9 cellular contexts compared by ENCODE assay signal in genomic region chr19:14369399-14370168, GRCh38. TPM values are rescaled to one million over a fixed set of nuclear protein-coding genes. Genes with fewer than 3 reads are reported as not detected.
DNase-seq lines count a peak whose midpoint lies in the region; TF ChIP-seq lines count a peak whose summit lies in the region.
"Had no signal": no experiment of that assay in that cellular context is flagged by ENCODE, and none has a peak within 500 bp of the region (broad histone marks: within the 10 kb centered on the region; RNA-seq: fewer than 3 reads in every experiment).

No MANE protein-coding gene starts in this region.

- H3K23ac ChIP-seq in mesendoderm (ENCODE audit: low read length), result no peak overlapping the region

- H3K18ac ChIP-seq in mesendoderm (ENCODE audit: low read length), result no peak overlapping the region

- no peaks in the 10 kb centered on the region for H3K79me2 ChIP-seq in mesendoderm (ENCODE audit: control insufficient read depth, insufficient read depth, low read length)

- H4K8ac ChIP-seq in mesendoderm (ENCODE audit: low read depth, low read length), result no peak overlapping the region

- H2BK5ac ChIP-seq in mesendoderm (ENCODE audit: low read length), result no peak overlapping the region

- no peak for TF ChIP-seq POLR2A in prostate gland (IDR thresholded peaks at IDR 0.05)

- no peak overlapping the region for H3K27ac ChIP-seq in mesendoderm (ENCODE audit: low read depth, low read length)
- H3K27ac ChIP-seq in prostate gland, result no peak overlapping the region

- peak; percentile 67 for DNase-seq in AG10803 (ENCODE audit: low read depth)
- peak; percentile 55 for DNase-seq in NAMALWA (ENCODE audit: low spot score)
- DNase-seq in activated gamma-delta T cell treated with Interleukin-2 at 50 U/mL for 16 hours, result peak; percentile 77
- no peak for DNase-seq in mesendoderm
- peak; percentile 81 to 91 for DNase-seq in stimulated activated CD8-positive, alpha-beta memory T cell treated with anti-CD3 and anti-CD28 coated beads, Interleukin-7, amount 100 ng/mL, for 48 hours (ENCODE audit: extremely low read depth in 1 of 2, low read depth in 1 of 2)
- no peak for DNase-seq in OCI-M2 (lab: John Stamatoyannopoulos, UW; ENCODE audit: unreplicated experiment)
- no peak for DNase-seq in prostate gland (ENCODE audit: low spot score)
- no peak for DNase-seq in posterior vena cava (ENCODE audit: low spot score)
- DNase-seq: DND-41 had no signal

- H2AK5ac ChIP-seq in mesendoderm (ENCODE audit: low read length), result no peak overlapping the region

- WGBS in mesendoderm (ENCODE audit: extremely low coverage, insufficient coverage, low lambda C conversion rate), result no CpG with 5 or more reads among the region's 19 CpGs
- 54% methylated on average over 19 of the region's 19 CpGs for WGBS in prostate gland

- intact Hi-C loops in prostate gland (cut with DNase I) (no loop called here), posterior vena cava (cut with DNase I) (loop anchor here in 1 of 2 donors (10.0 kb wide), 1 partner anchor 45 kb away; the partner anchor contains the start of gene DDX39A)

- no peaks in the 10 kb centered on the region for H3K4me1 ChIP-seq in mesendoderm (ENCODE audit: control insufficient read depth, low read depth, low read length)
- H3K4me1 ChIP-seq in prostate gland (replicated peaks), result no peaks in the 10 kb centered on the region

- TF ChIP-seq CTCF in AG10803 (conservative IDR thresholded peaks at IDR 0.05; ENCODE audit: low read length) (no peak), prostate gland (IDR thresholded peaks at IDR 0.05) (no peak)

- no peak overlapping the region for H4K5ac ChIP-seq in mesendoderm (ENCODE audit: low read length)

- no peak overlapping the region for H3K4me2 ChIP-seq in mesendoderm (ENCODE audit: low read length)

- H2BK120ac ChIP-seq in mesendoderm (ENCODE audit: low read depth, low read length), result no peak overlapping the region

- H3K4me3 ChIP-seq in AG10803 (ENCODE audit: low read length), result no peak overlapping the region
- H3K4me3 ChIP-seq in mesendoderm (ENCODE audit: low read length), result no peak overlapping the region
- H3K4me3 ChIP-seq in prostate gland, result no peak overlapping the region

- peak overlapping the region; percentile 34 for H3K56ac ChIP-seq in mesendoderm (ENCODE audit: low read length)

- no peaks in the 10 kb centered on the region for H3K79me1 ChIP-seq in mesendoderm (ENCODE audit: low read length)

- no peaks in the 10 kb centered on the region for H3K36me3 ChIP-seq in mesendoderm (ENCODE audit: control insufficient read depth, insufficient read depth, low read length)
- no peaks in the 10 kb centered on the region for H3K36me3 ChIP-seq in prostate gland

- H2BK15ac ChIP-seq in mesendoderm (replicated peaks; ENCODE audit: low read depth), result no peak overlapping the region

- H3K27me3 ChIP-seq in mesendoderm (ENCODE audit: insufficient read depth, low read length, poor library complexity) (no peaks in the 10 kb centered on the region), prostate gland (replicated peaks; ENCODE audit: insufficient read depth) (no peaks in the 10 kb centered on the region)

- no peak overlapping the region for H3K4ac ChIP-seq in mesendoderm (ENCODE audit: low read depth, low read length)

- H3K9ac ChIP-seq in mesendoderm (ENCODE audit: low read length), result no peak overlapping the region

- H3K9me3 ChIP-seq in prostate gland, result no peaks in the 10 kb centered on the region

RNA-seq across cellular contexts. Expression of gene ADGRE5, which starts 11.7 kb away (rescaled TPM):
- 1.4 TPM for polyA plus RNA-seq in mesendoderm (2013, experiment 1 of 2)
- polyA plus RNA-seq in mesendoderm (2013, experiment 2 of 2), result 1.7 TPM
- total RNA-seq in prostate gland, result 10 to 100 TPM; 16.3 to 42.2 TPM
- total RNA-seq in posterior vena cava, result 100 to 1,000 TPM; 195 to 306 TPM

RNA-seq across cellular contexts. Expression of gene DDX39A, which starts 49.6 kb away (rescaled TPM):
- polyA plus RNA-seq in mesendoderm (2013, experiment 1 of 2), result 147 TPM
- 152 TPM for polyA plus RNA-seq in mesendoderm (2013, experiment 2 of 2)
- total RNA-seq in prostate gland, result 100 to 1,000 TPM in 1 of 2 donors, 10 to 100 TPM in 1; 64.9 to 121 TPM
- 10 to 100 TPM; 37.4 to 38.7 TPM for total RNA-seq in posterior vena cava

Comparison
In these comparisons a context has a peak if more than half of its experiments do, and no peak if none do; other contexts are left out.
1. DNase-seq: peak in AG10803 (single experiment), NAMALWA (single experiment), activated gamma-delta T cell treated with Interleukin-2 at 50 U/mL for 16 hours (single experiment) and stimulated activated CD8-positive, alpha-beta memory T cell treated with anti-CD3 and anti-CD28 coated beads, Interleukin-7, amount 100 ng/mL, for 48 hours (2 of 2); none in mesendoderm (single experiment), OCI-M2 (single experiment), prostate gland (single experiment) and posterior vena cava (single experiment).
2. RNA of gene ADGRE5, which starts 11.7 kb away (total RNA-seq): 195 to 306 TPM in posterior vena cava; 16.3 to 42.2 TPM in prostate gland; every median in the first group is over 4 times any median in the second.